ENCODE assay signal across 30 cellular contexts in the genomic region with DNA sequence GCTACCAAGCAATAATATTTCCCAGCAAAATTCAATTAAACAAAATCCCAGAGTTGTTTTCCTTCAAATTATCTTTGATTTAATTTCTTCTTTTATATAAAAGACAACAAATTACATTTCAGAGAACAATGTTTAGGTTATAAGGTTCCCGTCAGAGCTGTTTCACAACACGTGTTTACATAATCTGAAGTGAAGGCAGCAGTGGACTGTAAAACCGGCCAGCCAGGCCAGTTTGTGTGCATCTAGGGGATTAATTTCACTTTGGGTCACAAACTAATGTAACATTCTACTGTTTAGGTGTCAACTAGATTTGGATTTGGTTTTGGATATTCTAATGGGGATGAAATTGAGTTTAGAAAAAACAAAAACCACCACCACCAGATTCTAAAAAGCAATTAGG.
DNase-seq lines count a peak whose midpoint lies in the region; ATAC-seq and TF ChIP-seq lines count a peak whose summit lies in the region.
"Had no signal": no experiment of that assay in that cellular context is flagged by ENCODE, and none has a peak within 500 bp of the region (broad histone marks: within the 10 kb centered on the region; RNA-seq: fewer than 3 reads in every experiment).

No MANE protein-coding gene starts in this region.

- no peak overlapping the region for H3K27ac ChIP-seq in trophoblast cell (ENCODE audit: low read depth, low read length)
- H3K27ac ChIP-seq: 22Rv1, ovary, thyroid gland had no signal

- WGBS in trophoblast cell (ENCODE audit: extremely low coverage, insufficient coverage, insufficient read length): no CpG with 5 or more reads among the region's 3 CpGs

- H3K79me1 ChIP-seq in trophoblast cell (ENCODE audit: low read length): peaks cover 23% of the 10 kb centered on the region

- H3K18ac ChIP-seq in trophoblast cell (ENCODE audit: low read length): no peak overlapping the region

- H3K36me3 ChIP-seq in trophoblast cell (ENCODE audit: control insufficient read depth in 1 of 2, insufficient read depth in 2 of 2, low read length in 2 of 2): no peaks in the 10 kb centered on the region
- H3K36me3 ChIP-seq: BE2C, ovary, thyroid gland had no signal

- H2AK5ac ChIP-seq in trophoblast cell (ENCODE audit: low read length): no peak overlapping the region

- DNase-seq in DMS53 (lab: John Stamatoyannopoulos, UW) (peak; percentile 22), DMS53 treated with DMSO at 0.1 percent for 48 hours (lab: John Stamatoyannopoulos, UW; ENCODE audit: unreplicated experiment) (no peak), left lobe of liver (ENCODE audit: low spot score) (no peak), trophoblast cell (peak in 1 of 2 donors; percentile 23), glutamatergic neuron (no peak), DMS114 treated with DMSO at 0.1 percent for 48 hours (lab: John Stamatoyannopoulos, UW; ENCODE audit: unreplicated experiment) (no peak)
- no peak for DNase-seq in activated CD8-positive, alpha-beta memory T cell treated with anti-CD3 and anti-CD28 coated beads, Interleukin-2, amount 50 U/mL, for 4 hours
- DNase-seq: activated naive CD4-positive, alpha-beta T cell treated with anti-CD3 and anti-CD28 coated beads for 36 hours; activated T-cell treated with anti-CD3 and anti-CD28 coated beads, Interleukin-2, amount 50 U/mL, for 4 hours; anterior cingulate cortex; BE2C; central memory CD4-positive, alpha-beta T cell; erythroblast; head of caudate nucleus; mammary epithelial cell; naive thymus-derived CD4-positive, alpha-beta T cell; NCI-H146; NCI-H2171; NCI-H526; ovary; RPMI8226; SK-N-SH; stimulated activated CD4-positive, alpha-beta T cell treated with anti-CD3 and anti-CD28 coated beads, Interleukin-1b, Interleukin-23, amount 100 ng/mL, for 48 hours; T-helper 9 cell; thyroid gland had no signal

- ATAC-seq in left lobe of liver (peak; percentile 81), HG03469 (IDR thresholded peaks at IDR 0.05; ENCODE audit: unreplicated experiment) (no peak)
- ATAC-seq: activated CD4-positive, CD25-positive, alpha-beta regulatory T cell treated with anti-CD3 and anti-CD28 coated beads, Interleukin-2, amount 50 U/mL, for 24 hours; activated T-cell treated with anti-CD3 and anti-CD28 coated beads, Interleukin-2, amount 50 U/mL, for 4 hours; K562; naive thymus-derived CD4-positive, alpha-beta T cell; stimulated activated memory B cell treated with anti-CD40 and anti-IgM and Interleukin-4, amounts not matched to agents 10 μg/mL and 1 μg/mL and 100 μg/mL, for 72 hours had no signal

- H3K9ac ChIP-seq in trophoblast cell (ENCODE audit: low read length): no peak overlapping the region
- H3K9ac ChIP-seq: SK-N-SH had no signal

- peak overlapping the region; percentile 72 for H2BK120ac ChIP-seq in trophoblast cell (ENCODE audit: insufficient read depth, low read length, poor library complexity)

- peaks cover 5% of the 10 kb centered on the region for H3K79me2 ChIP-seq in trophoblast cell (ENCODE audit: control insufficient read depth, insufficient read depth, low read length, poor library complexity)

- no peaks in the 10 kb centered on the region for H3K9me3 ChIP-seq in trophoblast cell (ENCODE audit: insufficient read depth, low read depth, low read length)
- H3K9me3 ChIP-seq: BE2C, ovary, SK-N-SH, thyroid gland had no signal

- H3K9me3 Mint-ChIP-seq in glutamatergic neuron (ENCODE audit: unreplicated experiment): no peaks in the 10 kb centered on the region
- H3K9me3 Mint-ChIP-seq: activated naive CD4-positive, alpha-beta T cell treated with anti-CD3 and anti-CD28 coated beads for 36 hours; activated T-cell treated with anti-CD3 and anti-CD28 coated beads, Interleukin-2, amount 50 U/mL, for 4 hours; stimulated activated memory B cell treated with anti-CD40 and anti-IgM and Interleukin-4, amounts not matched to agents 10 μg/mL and 1 μg/mL and 100 μg/mL, for 72 hours had no signal

- no peaks in the 10 kb centered on the region for H3K27me3 ChIP-seq in trophoblast cell (ENCODE audit: insufficient read depth, low read length)
- H3K27me3 ChIP-seq: BE2C, ovary, thyroid gland had no signal

- peaks cover 15 to 19% of the 10 kb centered on the region in 2 experiments for H3K4me1 ChIP-seq in trophoblast cell (ENCODE audit: control insufficient read depth in 1 of 2, insufficient read depth in 2 of 2, low read length in 2 of 2)
- H3K4me1 ChIP-seq: BE2C had no signal

- no peak overlapping the region for H3K4me3 ChIP-seq in trophoblast cell (ENCODE audit: low read depth, low read length)
- H3K4me3 ChIP-seq: K562, ovary, thyroid gland had no signal

- no peak overlapping the region for H2BK5ac ChIP-seq in trophoblast cell (ENCODE audit: low read depth, low read length, poor library complexity)

- H3K4ac ChIP-seq in trophoblast cell (ENCODE audit: low read depth, low read length): no peak overlapping the region

- H3K27ac Mint-ChIP-seq in glutamatergic neuron (ENCODE audit: unreplicated experiment): no peak overlapping the region
- H3K27ac Mint-ChIP-seq: activated naive CD4-positive, alpha-beta T cell treated with anti-CD3 and anti-CD28 coated beads for 36 hours; stimulated activated memory B cell treated with anti-CD40 and anti-IgM and Interleukin-4, amounts not matched to agents 10 μg/mL and 1 μg/mL and 100 μg/mL, for 72 hours had no signal

- no peak overlapping the region for H3K23ac ChIP-seq in trophoblast cell (ENCODE audit: low read length)

- no peaks in the 10 kb centered on the region for H3K36me3 Mint-ChIP-seq in glutamatergic neuron (ENCODE audit: unreplicated experiment)

- H2BK12ac ChIP-seq in trophoblast cell (ENCODE audit: low read length): peak overlapping the region; percentile 84

- no peak overlapping the region for H2AFZ ChIP-seq in trophoblast cell (ENCODE audit: insufficient read depth, low read length, poor library complexity)

- no peak overlapping the region for H3K4me3 Mint-ChIP-seq in glutamatergic neuron (ENCODE audit: unreplicated experiment)
- H3K4me3 Mint-ChIP-seq: activated naive CD4-positive, alpha-beta T cell treated with anti-CD3 and anti-CD28 coated beads for 36 hours; activated T-cell treated with anti-CD3 and anti-CD28 coated beads, Interleukin-2, amount 50 U/mL, for 4 hours; naive thymus-derived CD4-positive, alpha-beta T cell; stimulated activated memory B cell treated with anti-CD40 and anti-IgM and Interleukin-4, amounts not matched to agents 10 μg/mL and 1 μg/mL and 100 μg/mL, for 72 hours had no signal

- peaks cover 6% of the 10 kb centered on the region for H3K4me1 Mint-ChIP-seq in glutamatergic neuron (ENCODE audit: low read depth, unreplicated experiment)
- H3K4me1 Mint-ChIP-seq: stimulated activated memory B cell treated with anti-CD40 and anti-IgM and Interleukin-4, amounts not matched to agents 10 μg/mL and 1 μg/mL and 100 μg/mL, for 72 hours had no signal

- no peaks in the 10 kb centered on the region for H3K27me3 Mint-ChIP-seq in glutamatergic neuron (ENCODE audit: unreplicated experiment)
- H3K27me3 Mint-ChIP-seq: naive thymus-derived CD4-positive, alpha-beta T cell; stimulated activated memory B cell treated with anti-CD40 and anti-IgM and Interleukin-4, amounts not matched to agents 10 μg/mL and 1 μg/mL and 100 μg/mL, for 72 hours had no signal

- no peak overlapping the region for H3K4me2 ChIP-seq in trophoblast cell (ENCODE audit: low read length)
- H3K4me2 ChIP-seq: SK-N-SH had no signal

- no peak overlapping the region for H4K12ac ChIP-seq in trophoblast cell (ENCODE audit: low read depth, low read length)

- H3K14ac ChIP-seq in trophoblast cell (ENCODE audit: low read length): no peak overlapping the region

- no peak for TF ChIP-seq CTCF in glutamatergic neuron (IDR thresholded peaks at IDR 0.05; ENCODE audit: partially characterized antibody, unreplicated experiment)

- no peak overlapping the region for H4K8ac ChIP-seq in trophoblast cell (ENCODE audit: low read depth, low read length)

- peak overlapping the region; percentile 80 for H4K91ac ChIP-seq in trophoblast cell (ENCODE audit: low read depth, low read length)
